Comparison of ENCODE assay signal across 8 cellular contexts in the genomic region with DNA sequence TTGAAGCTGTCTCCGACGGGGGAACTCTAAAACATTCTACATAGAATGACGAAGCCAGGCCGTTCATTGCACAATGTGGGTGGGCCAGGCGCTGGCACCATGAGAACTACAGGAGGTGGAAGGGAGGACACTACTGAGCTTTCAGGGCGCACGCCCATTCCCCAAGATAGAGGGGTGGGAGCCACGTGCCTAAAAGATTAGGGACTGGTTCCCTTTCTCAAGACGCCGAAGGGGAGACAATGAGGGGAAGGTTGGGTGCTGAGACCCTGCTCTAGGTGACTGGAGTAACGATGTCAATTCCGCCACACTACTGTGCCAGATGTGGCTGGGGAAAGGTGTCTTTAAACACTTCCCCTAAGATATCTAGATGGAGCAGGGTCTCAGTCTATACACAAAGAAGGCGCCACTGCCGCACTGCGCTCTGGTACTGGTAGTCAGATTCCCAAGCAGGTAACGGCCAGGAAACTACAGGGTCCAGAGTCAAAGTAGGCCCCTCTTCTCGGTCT. TPM values are rescaled to one million over a fixed set of nuclear protein-coding genes. Genes with fewer than 3 reads are reported as not detected.
DNase-seq lines count a peak whose midpoint lies in the region; ATAC-seq and TF ChIP-seq lines count a peak whose summit lies in the region.

No MANE protein-coding gene starts in this region.

- peaks cover 8% of the 10 kb centered on the region for H3K9me3 Mint-ChIP-seq in activated T-helper 2 cell treated with anti-CD3 and anti-CD28 coated beads, Interferon-gamma antibody, Interleukin-2, Interleukin-4, amounts not matched to agents 10 μg/mL and 5 μg/mL and 100 μg/mL, durations not matched to agents 14 hours and 24 hours and 36 hours

- no peaks in the 10 kb centered on the region for H3K27me3 Mint-ChIP-seq in activated T-helper 2 cell treated with anti-CD3 and anti-CD28 coated beads, Interferon-gamma antibody, Interleukin-2, Interleukin-4, amounts not matched to agents 10 μg/mL and 5 μg/mL and 100 μg/mL, durations not matched to agents 14 hours and 24 hours and 36 hours (ENCODE audit: low read depth)

- no peak for TF ChIP-seq POLR2A in heart left ventricle (IDR thresholded peaks at IDR 0.05)

- no peaks in the 10 kb centered on the region; the same call in 1 of the 2 replicates for H3K36me3 ChIP-seq in GM06990 (ENCODE audit: control insufficient read depth, insufficient read depth, low read length)
- peaks cover 13% of the 10 kb centered on the region for H3K36me3 ChIP-seq in HUES6 (ENCODE audit: control insufficient read depth, insufficient read depth, low read length)
- H3K36me3 ChIP-seq in heart left ventricle = no peaks in the 10 kb centered on the region
- H3K36me3 ChIP-seq in psoas muscle (ENCODE audit: insufficient read depth in 1 of 2, low read depth in 1 of 2) = no peaks in the 10 kb centered on the region

- H3K4me3 ChIP-seq in GM06990 (replicated peaks; ENCODE audit: low read depth, low read length) (peak overlapping the region; percentile 82), HUES6 (ENCODE audit: low read depth, low read length) (peak overlapping the region; percentile 85), heart left ventricle (peak overlapping the region; percentile 81 to 99 (median 92)), psoas muscle (peak overlapping the region; percentile 84)

- TF ChIP-seq CTCF in GM06990 (IDR thresholded peaks at IDR 0.05; ENCODE audit: insufficient read depth, low read length, poor library complexity, severe bottlenecking) = no peak
- no peak for TF ChIP-seq CTCF in heart left ventricle (IDR thresholded peaks at IDR 0.05)
- no peak for TF ChIP-seq CTCF in psoas muscle (IDR thresholded peaks at IDR 0.05)

- intact Hi-C loops in activated T-helper 2 cell treated with anti-CD3 and anti-CD28 coated beads, Interferon-gamma antibody, Interleukin-2, Interleukin-4, amounts not matched to agents 10 μg/mL and 5 μg/mL and 100 μg/mL, durations not matched to agents 14 hours and 24 hours and 36 hours (cut with micrococcal nuclease) = loop anchor here (1.0 kb wide), 6 partner anchors 11 to 945 kb away; a partner anchor contains a TSS
- intact Hi-C loops in heart left ventricle (cut with DNase I) = loop anchor here in 6 of 10 donors (2.0 to 10.0 kb wide), 6 partner anchors 40 to 246 kb away; a partner anchor contains a TSS
- intact Hi-C loops in psoas muscle (cut with DNase I) = loop anchor here (2.0 to 10.0 kb wide), 4 partner anchors 62 to 245 kb away; a partner anchor contains a TSS

- H3K4me1 Mint-ChIP-seq in activated T-helper 2 cell treated with anti-CD3 and anti-CD28 coated beads, Interferon-gamma antibody, Interleukin-2, Interleukin-4, amounts not matched to agents 10 μg/mL and 5 μg/mL and 100 μg/mL, durations not matched to agents 14 hours and 24 hours and 36 hours (ENCODE audit: low read depth) = peaks cover 59% of the 10 kb centered on the region

- peak overlapping the region; percentile 97 for H3K4me3 Mint-ChIP-seq in activated T-helper 2 cell treated with anti-CD3 and anti-CD28 coated beads, Interferon-gamma antibody, Interleukin-2, Interleukin-4, amounts not matched to agents 10 μg/mL and 5 μg/mL and 100 μg/mL, durations not matched to agents 14 hours and 24 hours and 36 hours (ENCODE audit: low read depth)

- DNase-seq in GM06990 (ENCODE audit: extremely low read depth, insufficient read length) (no peak), heart left ventricle (peak in 3 of 5 donors; percentile 40 to 62 (median 47)), psoas muscle (peak; percentile 58 to 77)
- DNase-seq in activated T-helper 2 cell treated with anti-CD3 and anti-CD28 coated beads, Interferon-gamma antibody, Interleukin-2, Interleukin-4, amounts not matched to agents 10 μg/mL and 5 μg/mL and 100 μg/mL, durations not matched to agents 14 hours and 24 hours and 36 hours (ENCODE audit: low spot score) = no peak
- DNase-seq in stimulated activated naive CD4-positive, alpha-beta T cell treated with Interleukin-2 at 50 U/mL for 16 hours (lab: John Stamatoyannopoulos, UW) = no peak

- ATAC-seq in heart left ventricle (peak in 1 of 4 donors; percentile 22), psoas muscle (peak; percentile 17 to 45 (median 38)), GM19324 (IDR thresholded peaks at IDR 0.05; ENCODE audit: low FRiP score, unreplicated experiment) (no peak), HG02970 (IDR thresholded peaks at IDR 0.05; ENCODE audit: low FRiP score, unreplicated experiment) (no peak)

- WGBS in heart left ventricle, 4 donors = 1 to 2% (median 1%) methylated on average over 17 of the region's 17 CpGs
- WGBS in psoas muscle, 3 donors = 1% methylated on average over 17 of the region's 17 CpGs

- H3K9ac ChIP-seq in HUES6 (ENCODE audit: low read length) = peak overlapping the region; percentile 94

- H3K27ac Mint-ChIP-seq in activated T-helper 2 cell treated with anti-CD3 and anti-CD28 coated beads, Interferon-gamma antibody, Interleukin-2, Interleukin-4, amounts not matched to agents 10 μg/mL and 5 μg/mL and 100 μg/mL, durations not matched to agents 14 hours and 24 hours and 36 hours = peak overlapping the region; percentile 99

- H3K9me3 ChIP-seq in HUES6 (ENCODE audit: control insufficient read depth, insufficient read depth, low read depth, low read length) = no peaks in the 10 kb centered on the region
- no peaks in the 10 kb centered on the region for H3K9me3 ChIP-seq in heart left ventricle
- no peaks in the 10 kb centered on the region for H3K9me3 ChIP-seq in psoas muscle

- H3K27me3 ChIP-seq in GM06990 (replicated peaks; ENCODE audit: control insufficient read depth, insufficient read depth, low read length) (no peaks in the 10 kb centered on the region), HUES6 (ENCODE audit: control insufficient read depth, insufficient read depth, low read length) (no peaks in the 10 kb centered on the region), heart left ventricle (no peaks in the 10 kb centered on the region), psoas muscle (ENCODE audit: insufficient read depth in 3 of 3, low read length in 2 of 3) (no peaks in the 10 kb centered on the region)

- H3K36me3 Mint-ChIP-seq in activated T-helper 2 cell treated with anti-CD3 and anti-CD28 coated beads, Interferon-gamma antibody, Interleukin-2, Interleukin-4, amounts not matched to agents 10 μg/mL and 5 μg/mL and 100 μg/mL, durations not matched to agents 14 hours and 24 hours and 36 hours (ENCODE audit: low read depth) = peaks cover 50% of the 10 kb centered on the region

- H3K4me1 ChIP-seq in HUES6 (ENCODE audit: control insufficient read depth, insufficient read depth, low read length) (peaks cover 36% of the 10 kb centered on the region), heart left ventricle (peaks cover 18 to 58% (median 47%) of the 10 kb centered on the region in 12 donors), psoas muscle (peaks cover 31% of the 10 kb centered on the region)

- H3K27ac ChIP-seq in HUES6 (ENCODE audit: low read depth, low read length) (peak overlapping the region; percentile 82), heart left ventricle (peak overlapping the region; percentile 92 to 100 (median 99)), psoas muscle (peak overlapping the region; percentile 100)

RNA-seq across cellular contexts. Expression of a gene that starts 0.8 kb away (rescaled TPM):
- 411 and 414 TPM in 2 replicates for total RNA-seq in activated T-helper 2 cell treated with anti-CD3 and anti-CD28 coated beads, Interferon-gamma antibody, Interleukin-2, Interleukin-4, amounts not matched to agents 10 μg/mL and 5 μg/mL and 100 μg/mL, durations not matched to agents 14 hours and 24 hours and 36 hours
- total RNA-seq in heart left ventricle (1,000 to 10,000 TPM in 2 of 9 donors, 100 to 1,000 TPM in 7; 714 to 1,317 (median 905) TPM), psoas muscle (1,000 to 10,000 TPM; 1,331 to 1,888 (median 1,427) TPM)
- polyA plus RNA-seq in heart left ventricle (100 to 1,000 TPM; 177 to 381 TPM), psoas muscle (1,000 to 10,000 TPM in 1 of 3 donors, 100 to 1,000 TPM in 2; 305 to 1,390 (median 578) TPM)

RNA-seq across cellular contexts. Expression of a gene that starts 23.5 kb away (rescaled TPM):
- total RNA-seq in activated T-helper 2 cell treated with anti-CD3 and anti-CD28 coated beads, Interferon-gamma antibody, Interleukin-2, Interleukin-4, amounts not matched to agents 10 μg/mL and 5 μg/mL and 100 μg/mL, durations not matched to agents 14 hours and 24 hours and 36 hours = 57.6 and 64.2 TPM in 2 replicates
- total RNA-seq in heart left ventricle (10 to 100 TPM; 22.1 to 41.7 (median 34.2) TPM), psoas muscle (10 to 100 TPM; 29.8 to 40.0 (median 34.7) TPM)
- polyA plus RNA-seq in heart left ventricle (10 to 100 TPM; 20.4 to 29.0 TPM), psoas muscle (10 to 100 TPM; 30.4 to 53.2 (median 35.2) TPM)

RNA-seq across cellular contexts. Expression of a gene that starts 40.4 kb away (rescaled TPM):
- total RNA-seq in activated T-helper 2 cell treated with anti-CD3 and anti-CD28 coated beads, Interferon-gamma antibody, Interleukin-2, Interleukin-4, amounts not matched to agents 10 μg/mL and 5 μg/mL and 100 μg/mL, durations not matched to agents 14 hours and 24 hours and 36 hours = 63.3 and 64.5 TPM in 2 replicates
- 10 to 100 TPM in 5 of 9 donors, 1 to 10 TPM in 4; 7.1 to 25.7 (median 10.2) TPM for total RNA-seq in heart left ventricle
- 10 to 100 TPM in 1 of 2 donors, 1 to 10 TPM in 1; 4.2 to 19.1 TPM for polyA plus RNA-seq in heart left ventricle
- 1 to 10 TPM; 3.6 to 6.6 (median 5.9) TPM for total RNA-seq in psoas muscle
- polyA plus RNA-seq in psoas muscle = 10 to 100 TPM in 1 of 3 donors, 1 to 10 TPM in 2; 4.3 to 15.8 (median 5.0) TPM

Comparison
In these comparisons a context has a peak if more than half of its experiments do, and no peak if none do; other contexts are left out.
1. DNase-seq: peak in heart left ventricle (3 of 5) and psoas muscle (2 of 2); none in GM06990 (single experiment), activated T-helper 2 cell treated with anti-CD3 and anti-CD28 coated beads, Interferon-gamma antibody, Interleukin-2, Interleukin-4, amounts not matched to agents 10 μg/mL and 5 μg/mL and 100 μg/mL, durations not matched to agents 14 hours and 24 hours and 36 hours (single experiment) and stimulated activated naive CD4-positive, alpha-beta T cell treated with Interleukin-2 at 50 U/mL for 16 hours (single experiment).
2. ATAC-seq: peak in psoas muscle (4 of 4); none in GM19324 (single experiment) and HG02970 (single experiment).
3. Peak in every context shown above with its lines, with median percentiles within 50 percentile points of each other: H3K4me3 ChIP-seq and H3K27ac ChIP-seq.